Comparison of ENCODE assay signal across 11 cellular contexts in the genomic region with DNA sequence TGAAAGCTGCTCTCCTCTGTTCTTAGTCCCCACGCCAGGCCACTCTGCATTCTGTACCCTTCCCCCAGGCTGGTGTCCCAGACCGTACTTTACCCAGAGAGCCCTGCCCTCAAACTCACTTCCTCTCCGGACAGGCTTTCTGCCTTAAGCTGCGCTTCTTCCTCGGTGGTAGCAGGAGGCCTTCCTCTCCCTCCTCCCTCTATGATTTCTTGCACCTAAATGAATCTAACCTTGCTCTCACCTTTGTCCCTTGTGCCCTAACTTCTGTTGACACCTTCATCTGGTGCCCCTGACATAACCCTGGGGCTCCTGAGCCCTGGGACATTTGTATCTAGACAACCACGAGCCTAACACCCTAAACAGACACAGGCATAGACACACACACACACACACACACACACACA.
DNase-seq lines count a peak whose midpoint lies in the region; ATAC-seq lines count a peak whose summit lies in the region.
"Had no signal": no experiment of that assay in that cellular context is flagged by ENCODE, and none has a peak within 500 bp of the region (broad histone marks: within the 10 kb centered on the region; RNA-seq: fewer than 3 reads in every experiment).

No MANE protein-coding gene starts in this region.

- H3K9me3 Mint-ChIP-seq in central memory CD8-positive, alpha-beta T cell = no peaks in the 10 kb centered on the region

- peak overlapping the region; percentile 73 for H3K4me3 Mint-ChIP-seq in central memory CD8-positive, alpha-beta T cell

- no peak overlapping the region for H3K4me3 ChIP-seq in skin epidermis
- H3K4me3 ChIP-seq: uterus had no signal

- peaks cover 57% of the 10 kb centered on the region for H3K4me1 Mint-ChIP-seq in central memory CD8-positive, alpha-beta T cell

- DNase-seq in SKM-1 (lab: John Stamatoyannopoulos, UW; ENCODE audit: unreplicated experiment) (peak; percentile 15), SKM-1 treated with dmso at 0.1 percent for 144 hours (lab: John Stamatoyannopoulos, UW; ENCODE audit: unreplicated experiment) (no peak), NAMALWA (ENCODE audit: low spot score) (peak; percentile 47), putamen (ENCODE audit: low spot score) (no peak), AG08395 (ENCODE audit: low spot score) (no peak)
- DNase-seq in central memory CD8-positive, alpha-beta T cell (ENCODE audit: low spot score in 2 of 2) = peak in 1 of 2 donors; percentile 46
- DNase-seq: IMR-90; stimulated activated CD4-positive, alpha-beta T cell treated with anti-CD3 and anti-CD28 coated beads, Interleukin-12 subunit alpha, Interleukin-12 subunit beta, amount 100 ng/mL, for 4 hours; uterus had no signal

- no peaks in the 10 kb centered on the region for H3K27me3 Mint-ChIP-seq in central memory CD8-positive, alpha-beta T cell

- peaks cover 22% of the 10 kb centered on the region for H3K36me3 Mint-ChIP-seq in central memory CD8-positive, alpha-beta T cell (ENCODE audit: insufficient read depth)

- ATAC-seq in central memory CD8-positive, alpha-beta T cell (replicated peaks; ENCODE audit: extremely low read depth, poor library complexity, severe bottlenecking) = peak; percentile 76
- no peak for ATAC-seq in GM18498 (IDR thresholded peaks at IDR 0.05; ENCODE audit: unreplicated experiment)

- peak overlapping the region in 16 of 21 experiments; percentile 2 to 88 (median 57) for H3K27ac ChIP-seq in skin epidermis
- H3K27ac ChIP-seq: uterus had no signal

- peak overlapping the region; percentile 95 for H3K27ac Mint-ChIP-seq in central memory CD8-positive, alpha-beta T cell (ENCODE audit: low read depth)

Comparison
In these comparisons a context has a peak if more than half of its experiments do, and no peak if none do; other contexts are left out.
1. DNase-seq: peak in SKM-1 (single experiment) and NAMALWA (single experiment); none in SKM-1 treated with dmso at 0.1 percent for 144 hours (single experiment), putamen (single experiment) and AG08395 (single experiment).